29 cellular contexts compared by ENCODE assay signal in genomic region chr3:21944251-21944650, GRCh38.
DNase-seq lines count a peak whose midpoint lies in the region; ATAC-seq, FAIRE-seq and TF ChIP-seq lines count a peak whose summit lies in the region.
"Had no signal": no experiment of that assay in that cellular context is flagged by ENCODE, and none has a peak within 500 bp of the region (broad histone marks: within the 10 kb centered on the region; RNA-seq: fewer than 3 reads in every experiment).

No MANE protein-coding gene starts in this region.

- ATAC-seq in GM23338 (no peak), GM21723 (IDR thresholded peaks at IDR 0.05; ENCODE audit: unreplicated experiment) (no peak), right lobe of liver (no peak)
- ATAC-seq: activated CD8-positive, alpha-beta T cell treated with anti-CD3 and anti-CD28 coated beads for 36 hours; activated T-cell treated with anti-CD3 and anti-CD28 coated beads, Interleukin-2, amount 50 U/mL, for 4 hours; foreskin keratinocyte; HCT116; HepG2 had no signal

- FAIRE-seq in astrocyte (lab: Jason Lieb, UNC): peak; percentile 37
- FAIRE-seq in RCC 7860 (lab: Jason Lieb, UNC): no peak
- FAIRE-seq: endometrium, GM19239, HepG2, keratinocyte had no signal

- H3F3A ChIP-seq in GM23338 (replicated peaks; ENCODE audit: low read depth): no peaks in the 10 kb centered on the region
- H3F3A ChIP-seq in neural progenitor cell (ENCODE audit: low read depth): peaks cover 19% of the 10 kb centered on the region

- H3K27ac ChIP-seq in GM23338 (ENCODE audit: low read depth) (no peak overlapping the region), astrocyte (ENCODE audit: low read depth, low read length) (no peak overlapping the region), neural progenitor cell (peak overlapping the region; percentile 85), right lobe of liver (no peak overlapping the region)
- H3K27ac ChIP-seq: C4-2B, colonic mucosa, foreskin keratinocyte, parathyroid adenoma, tibial nerve had no signal

- H3K4me1 ChIP-seq in GM23338 (ENCODE audit: insufficient read depth): no peaks in the 10 kb centered on the region
- H3K4me1 ChIP-seq in astrocyte (ENCODE audit: insufficient read depth, low read length): no peaks in the 10 kb centered on the region
- peaks cover 42% of the 10 kb centered on the region for H3K4me1 ChIP-seq in neural progenitor cell
- H3K4me1 ChIP-seq in right lobe of liver: no peaks in the 10 kb centered on the region
- H3K4me1 ChIP-seq: colonic mucosa, foreskin keratinocyte, parathyroid adenoma, tibial nerve had no signal

- H3K4me3 Mint-ChIP-seq in GM23338: no peak overlapping the region
- H3K4me3 Mint-ChIP-seq in astrocyte (ENCODE audit: unreplicated experiment): no peak overlapping the region
- peak overlapping the region; percentile 74 for H3K4me3 Mint-ChIP-seq in neural progenitor cell
- H3K4me3 Mint-ChIP-seq: activated CD8-positive, alpha-beta T cell treated with anti-CD3 and anti-CD28 coated beads for 36 hours; activated T-cell treated with anti-CD3 and anti-CD28 coated beads, Interleukin-2, amount 50 U/mL, for 4 hours had no signal

- H3K27me3 ChIP-seq in GM23338 (ENCODE audit: insufficient read depth): no peaks in the 10 kb centered on the region
- no peaks in the 10 kb centered on the region for H3K27me3 ChIP-seq in astrocyte (ENCODE audit: insufficient read depth, low read length)
- no peaks in the 10 kb centered on the region for H3K27me3 ChIP-seq in neural progenitor cell
- H3K27me3 ChIP-seq in right lobe of liver: no peaks in the 10 kb centered on the region
- H3K27me3 ChIP-seq: colonic mucosa, foreskin keratinocyte, tibial nerve had no signal

- TF ChIP-seq CTCF in GM23338 (conservative IDR thresholded peaks at IDR 0.05; ENCODE audit: low read depth in 2 of 2) (no peak), astrocyte (IDR thresholded peaks at IDR 0.05; ENCODE audit: insufficient read depth, low read depth, low read length) (no peak), neural progenitor cell (IDR thresholded peaks at IDR 0.05) (no peak), right lobe of liver (IDR thresholded peaks at IDR 0.05) (no peak)

- WGBS in right lobe of liver (ENCODE audit: insufficient coverage, low coverage, low lambda C conversion rate, missing lambda C conversion rate): 64% methylated on average over 6 of the region's 6 CpGs

- H3K4me1 Mint-ChIP-seq in GM23338 (no peaks in the 10 kb centered on the region), astrocyte (ENCODE audit: low read depth, unreplicated experiment) (no peaks in the 10 kb centered on the region), neural progenitor cell (peaks cover 25% of the 10 kb centered on the region)

- H3K27me3 Mint-ChIP-seq in GM23338 (ENCODE audit: insufficient read depth, low read depth, poor library complexity): no peaks in the 10 kb centered on the region
- no peaks in the 10 kb centered on the region for H3K27me3 Mint-ChIP-seq in astrocyte (ENCODE audit: low read depth, unreplicated experiment)
- no peaks in the 10 kb centered on the region for H3K27me3 Mint-ChIP-seq in neural progenitor cell (ENCODE audit: insufficient read depth, low read depth)
- H3K27me3 Mint-ChIP-seq: activated CD8-positive, alpha-beta T cell treated with anti-CD3 and anti-CD28 coated beads for 36 hours had no signal

- H3K9me2 ChIP-seq in GM23338 (ENCODE audit: insufficient read depth): no peaks in the 10 kb centered on the region

- peak overlapping the region; percentile 76; the same call in 1 of the 2 replicates for H2AFZ ChIP-seq in GM23338
- peak overlapping the region; percentile 13 for H2AFZ ChIP-seq in astrocyte (ENCODE audit: low read depth, low read length)
- H2AFZ ChIP-seq in neural progenitor cell (replicated peaks): no peak overlapping the region
- H2AFZ ChIP-seq: parathyroid adenoma had no signal

- H3K9ac ChIP-seq in astrocyte (ENCODE audit: low read length): no peak overlapping the region
- no peak overlapping the region for H3K9ac ChIP-seq in neural progenitor cell
- H3K9ac ChIP-seq: parathyroid adenoma had no signal

- no peaks in the 10 kb centered on the region for H3K36me3 ChIP-seq in GM23338 (ENCODE audit: insufficient read depth)
- no peaks in the 10 kb centered on the region for H3K36me3 ChIP-seq in astrocyte (ENCODE audit: insufficient read depth, low read length)
- no peaks in the 10 kb centered on the region for H3K36me3 ChIP-seq in neural progenitor cell
- H3K36me3 ChIP-seq in right lobe of liver: no peaks in the 10 kb centered on the region
- H3K36me3 ChIP-seq: colonic mucosa, tibial nerve had no signal

- H3K79me2 ChIP-seq in GM23338 (replicated peaks; ENCODE audit: insufficient read depth) (no peaks in the 10 kb centered on the region), astrocyte (ENCODE audit: insufficient read depth, low read length) (no peaks in the 10 kb centered on the region), neural progenitor cell (ENCODE audit: low read depth) (no peaks in the 10 kb centered on the region)
- H3K79me2 ChIP-seq: parathyroid adenoma had no signal

- H3K9me3 Mint-ChIP-seq in GM23338 (no peaks in the 10 kb centered on the region), astrocyte (ENCODE audit: unreplicated experiment) (no peaks in the 10 kb centered on the region), neural progenitor cell (no peaks in the 10 kb centered on the region)
- H3K9me3 Mint-ChIP-seq: activated CD8-positive, alpha-beta T cell treated with anti-CD3 and anti-CD28 coated beads for 36 hours had no signal

- H3K36me3 Mint-ChIP-seq in GM23338 (ENCODE audit: low read depth) (no peaks in the 10 kb centered on the region), astrocyte (ENCODE audit: low read depth, unreplicated experiment) (no peaks in the 10 kb centered on the region), neural progenitor cell (no peaks in the 10 kb centered on the region)

- intact Hi-C loops in right lobe of liver (cut with DNase I): no loop called here

- H4K20me1 ChIP-seq in GM23338 (replicated peaks; ENCODE audit: insufficient read depth) (no peaks in the 10 kb centered on the region), astrocyte (ENCODE audit: insufficient read depth, low read length) (no peaks in the 10 kb centered on the region), neural progenitor cell (ENCODE audit: low read depth) (no peaks in the 10 kb centered on the region)

- no peak for DNase-seq in GM23338 (ENCODE audit: low spot score)
- DNase-seq in astrocyte (ENCODE audit: low read depth): peak; percentile 40
- DNase-seq in fibroblast of peridontal ligament (ENCODE audit: extremely low read depth): peak; percentile 12
- DNase-seq in neural progenitor cell (ENCODE audit: low spot score): peak; percentile 91
- DNase-seq in RCC 7860 (ENCODE audit: low spot score): no peak
- no peak for DNase-seq in right lobe of liver
- DNase-seq in DMS79 treated with DMSO at 0.1 percent for 48 hours (lab: John Stamatoyannopoulos, UW): no peak
- DNase-seq: activated CD8-positive, alpha-beta T cell treated with anti-CD3 and anti-CD28 coated beads for 36 hours; activated naive CD4-positive, alpha-beta T cell treated with Interleukin-2 at 50 U/mL for 16 hours; activated T-cell treated with anti-CD3 and anti-CD28 coated beads, Interleukin-2, amount 50 U/mL, for 4 hours; colonic mucosa; foreskin keratinocyte; GDM1; hypothalamus; NCI-H1105; NCI-H2029 treated with DMSO at 0.1 percent for 48 hours; NK-92 treated with Interleukin-12 subunit alpha and Interleukin-12 subunit beta, amount 100 ng/mL, for 24 hours; stimulated activated CD4-positive, alpha-beta T cell treated with anti-CD3 and anti-CD28 coated beads, Interleukin-1b, Interleukin-23, amount 100 ng/mL, for 48 hours; stimulated activated naive CD4-positive, alpha-beta T cell treated with Interleukin-2 at 50 U/mL for 16 hours; T-helper 9 cell had no signal

- H3K27ac Mint-ChIP-seq in GM23338 (no peak overlapping the region), astrocyte (ENCODE audit: unreplicated experiment) (no peak overlapping the region), neural progenitor cell (peak overlapping the region; percentile 95)
- H3K27ac Mint-ChIP-seq: activated CD8-positive, alpha-beta T cell treated with anti-CD3 and anti-CD28 coated beads for 36 hours had no signal

- H3K4me3 ChIP-seq in GM23338: no peak overlapping the region
- no peak overlapping the region for H3K4me3 ChIP-seq in astrocyte (ENCODE audit: insufficient read depth, low read depth, low read length)
- H3K4me3 ChIP-seq in neural progenitor cell: no peak overlapping the region
- no peak overlapping the region for H3K4me3 ChIP-seq in right lobe of liver
- H3K4me3 ChIP-seq: colonic mucosa, tibial nerve had no signal

- H3K9me3 ChIP-seq in astrocyte (ENCODE audit: insufficient read depth, low read depth, low read length) (no peaks in the 10 kb centered on the region), neural progenitor cell (ENCODE audit: low read depth) (no peaks in the 10 kb centered on the region), right lobe of liver (no peaks in the 10 kb centered on the region)
- H3K9me3 ChIP-seq: colonic mucosa, tibial nerve had no signal

- no peak for TF ChIP-seq POLR2A in right lobe of liver (IDR thresholded peaks at IDR 0.05)

- no peak overlapping the region for H3K4me2 ChIP-seq in GM23338
- H3K4me2 ChIP-seq in astrocyte (ENCODE audit: low read length): peak overlapping the region; percentile 52
- H3K4me2 ChIP-seq in neural progenitor cell: peak overlapping the region; percentile 54

TF ChIP-seq in GM23338, 12 proteins besides CTCF, POLR2A, EP300 and RAD21:
- TF ChIP-seq CREB1 (CRISPR knock-in tag; IDR thresholded peaks at IDR 0.05; ENCODE audit: low read depth) (no peak), ZNF331 (CRISPR knock-in tag; IDR thresholded peaks at IDR 0.05; ENCODE audit: low read depth) (no peak)

Comparison
In these comparisons a context has a peak if more than half of its experiments do, and no peak if none do; other contexts are left out.
1. DNase-seq: peak in astrocyte (single experiment), fibroblast of peridontal ligament (single experiment) and neural progenitor cell (single experiment); none in GM23338 (single experiment), RCC 7860 (single experiment), right lobe of liver (0 of 3) and DMS79 treated with DMSO at 0.1 percent for 48 hours (single experiment).